12 cellular contexts compared by ENCODE assay signal in genomic region chr12:19965196-19966038, GRCh38.
"Had no signal": no experiment of that assay in that cellular context is flagged by ENCODE, and none has a peak within 500 bp of the region (broad histone marks: within the 10 kb centered on the region; RNA-seq: fewer than 3 reads in every experiment).

No MANE protein-coding gene starts in this region.

- FAIRE-seq: colon, keratinocyte had no signal

- DNase-seq: activated CD4-positive, alpha-beta memory T cell treated with anti-CD3 and anti-CD28 coated beads, Interleukin-2, amount 10 ng/mL, durations not matched to agents 7 days and 5 days; activated CD8-positive, alpha-beta memory T cell treated with anti-CD3 and anti-CD28 coated beads, Interleukin-2, amount 50 U/mL, for 48 hours; aorta; heart right ventricle; midbrain; naive B cell; transverse colon had no signal

- H3K27me3 ChIP-seq: cardiac muscle cell, heart right ventricle, right atrium auricular region, transverse colon had no signal

- H3K36me3 ChIP-seq: cardiac muscle cell, heart right ventricle, right atrium auricular region, transverse colon had no signal

- ATAC-seq: heart right ventricle; stimulated activated effector memory CD8-positive, alpha-beta T cell treated with anti-CD3 and anti-CD28 coated beads, Interleukin-12 subunit alpha, Interleukin-12 subunit beta, amount 100 ng/mL, for 72 hours had no signal

- H3K9me3 ChIP-seq: right atrium auricular region, transverse colon had no signal

- H3K27ac ChIP-seq: cardiac muscle cell, heart right ventricle, right atrium auricular region, transverse colon had no signal

- H3K4me3 ChIP-seq: cardiac muscle cell, heart right ventricle, right atrium auricular region, transverse colon had no signal
